ENCODE assay signal across 9 cellular contexts in genomic region chr10:73494213-73494612, GRCh38. TPM values are rescaled to one million over a fixed set of nuclear protein-coding genes. Genes with fewer than 3 reads are reported as not detected.
DNase-seq lines count a peak whose midpoint lies in the region; ATAC-seq and TF ChIP-seq lines count a peak whose summit lies in the region.
"Had no signal": no experiment of that assay in that cellular context is flagged by ENCODE, and none has a peak within 500 bp of the region (broad histone marks: within the 10 kb centered on the region; RNA-seq: fewer than 3 reads in every experiment).

No MANE protein-coding gene starts in this region.

- H3K27ac ChIP-seq in brain microvascular endothelial cell, result peak overlapping the region; percentile 93
- peak overlapping the region; percentile 39 for H3K27ac ChIP-seq in naive thymus-derived CD4-positive, alpha-beta T cell (ENCODE audit: low read depth, low read length)

- intact Hi-C loops in naive thymus-derived CD4-positive, alpha-beta T cell (cut with micrococcal nuclease), result loop anchor here in 1 of 2 donors (2.0 to 10.0 kb wide), 4 partner anchors 17 to 1717 kb away; partner anchors contain the start of genes KAT6B, SAMD8 and VDAC2

- peaks cover 2% of the 10 kb centered on the region for H3K36me3 ChIP-seq in brain microvascular endothelial cell (replicated peaks)
- peaks cover 0 to 5% (median 0%) of the 10 kb centered on the region in 3 experiments for H3K36me3 ChIP-seq in naive thymus-derived CD4-positive, alpha-beta T cell (ENCODE audit: control insufficient read depth in 2 of 3, insufficient read depth in 3 of 3, low read length in 3 of 3)

- no peaks in the 10 kb centered on the region; the same call in 1 of the 2 replicates for H3K9me3 Mint-ChIP-seq in HFFc6
- H3K9me3 Mint-ChIP-seq in naive thymus-derived CD4-positive, alpha-beta T cell, result no peaks in the 10 kb centered on the region

- TF ChIP-seq CTCF in AG04449 (IDR thresholded peaks at IDR 0.05; ENCODE audit: insufficient read depth, low read length, missing control alignments) (no peak), HFFc6 (IDR thresholded peaks at IDR 0.05) (no peak), brain microvascular endothelial cell (IDR thresholded peaks at IDR 0.05; ENCODE audit: low read depth, low read length, missing control alignments) (no peak)

- peaks cover 48% of the 10 kb centered on the region for H3K4me1 Mint-ChIP-seq in HFFc6 (ENCODE audit: low read depth)
- H3K4me1 Mint-ChIP-seq in naive thymus-derived CD4-positive, alpha-beta T cell, result peaks cover 44 to 66% (median 59%) of the 10 kb centered on the region in 7 donors

- peak overlapping the region; percentile 84 for H3K4me3 Mint-ChIP-seq in HFFc6
- peak overlapping the region; percentile 59 to 89 (median 78) for H3K4me3 Mint-ChIP-seq in naive thymus-derived CD4-positive, alpha-beta T cell

- in situ Hi-C loops in brain microvascular endothelial cell (cut with HindIII; ENCODE audit: low pct_ligation_motif_present, low sequenced_read_pairs), result no loop called here

- peaks cover 23% of the 10 kb centered on the region for H3K36me3 Mint-ChIP-seq in HFFc6 (ENCODE audit: low read depth)
- peaks cover 0 to 25% (median 0%) of the 10 kb centered on the region in 5 donors for H3K36me3 Mint-ChIP-seq in naive thymus-derived CD4-positive, alpha-beta T cell

- POLR2A ChIA-PET in AG04449 (lab: Yijun Ruan, JAX), result interaction anchor here (1.1 kb wide), 1 partner anchor 80 kb away, joined by 3 read pairs; the partner anchor contains the start of gene ANXA7
- POLR2A ChIA-PET in naive thymus-derived CD4-positive, alpha-beta T cell (lab: Charles Lee), result interaction anchor here (0.6 to 2.3 kb wide), 10 partner anchors 8 to 801 kb away, joined by 3 to 10 read pairs (median 4); partner anchors contain the start of genes CFAP70 and SEC24C

- no peaks in the 10 kb centered on the region for H3K27me3 ChIP-seq in brain microvascular endothelial cell (replicated peaks)
- H3K27me3 ChIP-seq in naive thymus-derived CD4-positive, alpha-beta T cell (ENCODE audit: control insufficient read depth in 2 of 2, insufficient read depth in 2 of 2, low read length in 2 of 2), result no peaks in the 10 kb centered on the region

- H3K9me3 ChIP-seq in naive thymus-derived CD4-positive, alpha-beta T cell (ENCODE audit: control insufficient read depth in 2 of 3, low read length in 3 of 3), result no peaks in the 10 kb centered on the region

- peak overlapping the region; percentile 86 for H3K27ac Mint-ChIP-seq in HFFc6
- peak overlapping the region in 7 of 9 donors; percentile 19 to 86 (median 58) for H3K27ac Mint-ChIP-seq in naive thymus-derived CD4-positive, alpha-beta T cell

- peaks cover 1% of the 10 kb centered on the region; the same call in 1 of the 2 replicates for H3K27me3 Mint-ChIP-seq in HFFc6 (ENCODE audit: insufficient read depth)
- no peaks in the 10 kb centered on the region for H3K27me3 Mint-ChIP-seq in naive thymus-derived CD4-positive, alpha-beta T cell

- CTCF ChIA-PET in AG04449 (lab: Yijun Ruan, JAX), result interaction anchor here (1.0 to 1.4 kb wide), 2 partner anchors 35 to 36 kb away, joined by 3 to 4 read pairs; no protein-coding TSS in a partner anchor
- CTCF ChIA-PET in naive thymus-derived CD4-positive, alpha-beta T cell (lab: Charles Lee), result no interaction called here

- ATAC-seq in naive thymus-derived CD4-positive, alpha-beta T cell, result no peak
- ATAC-seq in GM19452 (IDR thresholded peaks at IDR 0.05; ENCODE audit: unreplicated experiment), result no peak

- H3K4me3 ChIP-seq in AG04449 (ENCODE audit: low read depth, low read length) (peak overlapping the region; percentile 87), brain microvascular endothelial cell (ENCODE audit: low read depth, low read length) (peak overlapping the region; percentile 95)
- no peak overlapping the region for H3K4me3 ChIP-seq in naive thymus-derived CD4-positive, alpha-beta T cell (ENCODE audit: low read length)

- DNase-seq in AG04449 (ENCODE audit: low read depth, low spot score), result no peak
- no peak for DNase-seq in HFFc6
- DNase-seq in brain microvascular endothelial cell, result no peak
- DNase-seq in naive thymus-derived CD4-positive, alpha-beta T cell, result no peak
- DNase-seq in AG20443 (ENCODE audit: low spot score), result no peak
- DNase-seq in NCI-H1930 (lab: John Stamatoyannopoulos, UW), result no peak
- DNase-seq in dedifferentiated amniotic fluid mesenchymal stem cell (ENCODE audit: extremely low spot score), result no peak
- DNase-seq: NCI-H187 had no signal

- H3K4me1 ChIP-seq in naive thymus-derived CD4-positive, alpha-beta T cell (ENCODE audit: control insufficient read depth in 2 of 2, insufficient read depth in 2 of 2, low read length in 2 of 2), result peaks cover 24 to 42% of the 10 kb centered on the region in 2 donors

RNA-seq across cellular contexts. Expression of gene PPP3CB, which starts 1.6 kb away (rescaled TPM):
- total RNA-seq in HFFc6 (2021; fragmentation: NEBNext Ultra II Directional; extraction: Animal tissue kit (Norgen Biotek cat#: 25700)), result 10 to 100 TPM; 49.7 to 66.4 (median 59.8) TPM
- 10 to 100 TPM; 25.7 to 44.5 (median 41.4) TPM for total RNA-seq in naive thymus-derived CD4-positive, alpha-beta T cell
- polyA plus RNA-seq in naive thymus-derived CD4-positive, alpha-beta T cell, result 1 to 10 TPM; 6.2 to 6.3 TPM
